Comparison of ENCODE assay signal across 20 cellular contexts in the genomic region with DNA sequence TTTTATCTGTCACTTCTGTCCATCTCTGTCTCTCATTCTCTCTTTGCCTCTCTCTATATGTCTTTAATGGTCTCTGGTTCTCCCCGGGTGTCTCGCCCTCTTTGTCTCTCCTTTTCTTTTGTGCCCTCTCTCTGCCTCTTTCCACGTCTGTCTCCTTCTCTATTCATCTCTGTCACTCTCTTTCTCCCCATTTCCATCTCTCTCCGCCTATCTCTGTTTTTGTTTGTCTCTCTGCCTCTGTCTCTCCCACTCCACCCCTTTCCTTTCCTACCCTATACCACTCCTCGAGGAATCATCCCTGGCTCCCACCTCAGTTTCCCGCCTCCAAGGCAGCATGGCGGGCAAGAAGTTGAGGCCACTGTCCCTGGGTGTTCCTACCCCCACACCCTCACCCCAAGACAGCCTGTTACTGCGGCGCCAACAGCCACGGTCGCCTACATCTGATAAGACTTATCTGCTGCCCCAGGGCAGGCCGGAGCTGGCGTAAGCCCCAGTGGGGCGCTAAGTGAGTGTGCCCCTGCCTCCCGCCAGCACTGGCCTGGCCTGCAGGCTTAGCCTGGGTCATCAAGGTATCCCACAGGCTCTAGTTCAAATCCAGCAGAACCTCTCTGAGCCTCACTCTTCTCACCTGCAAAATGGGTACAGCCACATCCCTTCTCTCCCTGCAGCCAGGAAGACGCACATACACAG. TPM values are rescaled to one million over a fixed set of nuclear protein-coding genes. Genes with fewer than 3 reads are reported as not detected.
DNase-seq lines count a peak whose midpoint lies in the region; ATAC-seq, FAIRE-seq and TF ChIP-seq lines count a peak whose summit lies in the region.
"Had no signal": no experiment of that assay in that cellular context is flagged by ENCODE, and none has a peak within 500 bp of the region (broad histone marks: within the 10 kb centered on the region; RNA-seq: fewer than 3 reads in every experiment).

No MANE protein-coding gene starts in this region.

- H3K23ac ChIP-seq in IMR-90 (ENCODE audit: low read depth, low read length) (no peak overlapping the region), H1 (ENCODE audit: insufficient read length) (no peak overlapping the region)

- H2AK5ac ChIP-seq in IMR-90 (ENCODE audit: low read depth, low read length) (no peak overlapping the region), H1 (ENCODE audit: low read depth, low read length) (no peak overlapping the region)

- no peaks in the 10 kb centered on the region for H3K9me3 ChIP-seq in IMR-90 (ENCODE audit: control insufficient read depth, insufficient read depth, low read length)
- H3K9me3 ChIP-seq in H1 (ENCODE audit: insufficient read depth in 2 of 2, low read depth in 1 of 2, low read length in 1 of 2) = no peaks in the 10 kb centered on the region
- H3K9me3 ChIP-seq in testis = no peaks in the 10 kb centered on the region
- H3K9me3 ChIP-seq: BLaER1 had no signal

- no peak overlapping the region for H2BK12ac ChIP-seq in H1 (ENCODE audit: low read depth, low read length)

- no peak overlapping the region for H3K4me3 ChIP-seq in IMR-90 (ENCODE audit: insufficient read depth, low read depth, low read length)
- H3K4me3 ChIP-seq in H1 (ENCODE audit: extremely low read depth in 1 of 4, insufficient read depth in 2 of 4, low read depth in 3 of 4, low read length in 4 of 4) = no peak overlapping the region
- H3K4me3 ChIP-seq in testis = no peak overlapping the region
- H3K4me3 ChIP-seq: BLaER1, GM12878, GM23338 had no signal

- no peak for ATAC-seq in IMR-90 (ENCODE audit: low read depth)
- ATAC-seq in GM19324 (IDR thresholded peaks at IDR 0.05; ENCODE audit: low FRiP score, unreplicated experiment) = no peak
- ATAC-seq: GM12878, GM23338 had no signal

- CTCF ChIA-PET in IMR-90 (lab: Yijun Ruan, JAX) (no interaction called here), H1 (lab: Charles Lee; ENCODE audit: partially characterized antibody) (interaction anchor here (0.6 kb wide), 1 partner anchor 1054 kb away, joined by 3 read pairs; no protein-coding TSS in a partner anchor)

- no TSS peak for BruUV-seq in IMR-90 (replicated peaks; lab: Mats Ljungman, UMichigan)

- TF ChIP-seq EP300 in H1 (IDR thresholded peaks at IDR 0.05; ENCODE audit: borderline replicate concordance in 1 of 2, low read depth in 2 of 2, low read length in 2 of 2) = no peak

- no peaks in the 10 kb centered on the region; the same call in 1 of the 2 replicates for H4K20me1 ChIP-seq in IMR-90 (ENCODE audit: insufficient read depth, low read length)
- no peaks in the 10 kb centered on the region for H4K20me1 ChIP-seq in H1 (replicated peaks in 1 of 2; ENCODE audit: control insufficient read depth in 1 of 2, insufficient read depth in 2 of 2, low read length in 2 of 2)
- H4K20me1 ChIP-seq: BLaER1 had no signal

- intact Hi-C loops in IMR-90 (cut with micrococcal nuclease) = no loop called here
- intact Hi-C loops in testis (cut with DNase I; ENCODE audit: low total_unique reads) = no loop called here

- no peaks in the 10 kb centered on the region for H3K79me1 ChIP-seq in IMR-90 (ENCODE audit: low read depth in 1 of 2, low read length in 2 of 2)
- H3K79me1 ChIP-seq in H1 (ENCODE audit: low read depth, low read length) = no peaks in the 10 kb centered on the region

- H3K18ac ChIP-seq in IMR-90 (ENCODE audit: low read depth, low read length) = no peak overlapping the region
- H3K18ac ChIP-seq in H1 (ENCODE audit: extremely low read depth, low read length) = no peak overlapping the region

- DNase-seq in CMK (ENCODE audit: low read depth) (peak; percentile 73), IMR-90 (no peak), H1 (ENCODE audit: low read depth in 1 of 2, low spot score in 2 of 2) (no peak), testis (no peak), glomerular visceral epithelial cell (ENCODE audit: extremely low spot score) (no peak)
- DNase-seq: CD4-positive, alpha-beta memory T cell; DMS53; EL; MV-4-11; NCI-H1694 treated with DMSO at 0.1 percent for 48 hours; NK-92 treated with Interleukin-12 subunit alpha and Interleukin-12 subunit beta, amount 100 ng/mL, for 24 hours; Right ventricle myocardium superior had no signal

- H2BK120ac ChIP-seq in IMR-90 (ENCODE audit: low read depth, low read length) (no peak overlapping the region), H1 (replicated peaks; ENCODE audit: low read depth, low read length) (no peak overlapping the region)

- H3K79me2 ChIP-seq in H1 (ENCODE audit: control insufficient read depth in 1 of 2, insufficient read depth in 2 of 2, low read length in 2 of 2) = no peaks in the 10 kb centered on the region

- H2BK5ac ChIP-seq in IMR-90 (ENCODE audit: low read depth, low read length, poor library complexity, severe bottlenecking) (no peak overlapping the region), H1 (ENCODE audit: low read depth, low read length) (no peak overlapping the region)

- H3K56ac ChIP-seq in IMR-90 (ENCODE audit: extremely low read depth, insufficient read depth, low read length) = no peak overlapping the region
- H3K56ac ChIP-seq in H1 (replicated peaks; ENCODE audit: insufficient read length, low read depth, low read length) = no peak overlapping the region

- no peak for TF ChIP-seq RAD21 in IMR-90 (IDR thresholded peaks at IDR 0.05; ENCODE audit: low read length)
- TF ChIP-seq RAD21 in H1 (IDR thresholded peaks at IDR 0.05 in 1 of 2, conservative IDR thresholded peaks at IDR 0.05 in 1 of 2; ENCODE audit: low read depth in 2 of 2, low read length in 2 of 2) = no peak

- TF ChIP-seq POLR2A in IMR-90 (IDR thresholded peaks at IDR 0.05; ENCODE audit: low read depth, low read length) = no peak
- no peak for TF ChIP-seq POLR2A in H1 (IDR thresholded peaks at IDR 0.05; ENCODE audit: control extremely low read depth in 1 of 2, low read depth in 2 of 2, low read length in 2 of 2)
- TF ChIP-seq POLR2A in testis (IDR thresholded peaks at IDR 0.05) = no peak

- in situ Hi-C loops in IMR-90 (cut with MboI; ENCODE audit: low sequenced_read_pairs) = no loop called here

- POLR2A ChIA-PET in IMR-90 (lab: Charles Lee; ENCODE audit: unreplicated experiment) (no interaction called here), H1 (lab: Charles Lee; ENCODE audit: partially characterized antibody) (no interaction called here)

- H3K4ac ChIP-seq in IMR-90 (ENCODE audit: low read depth, low read length) = no peak overlapping the region
- no peak overlapping the region for H3K4ac ChIP-seq in H1 (replicated peaks; ENCODE audit: insufficient read length, low read depth, low read length)

- H3K9ac ChIP-seq in IMR-90 (ENCODE audit: low read depth, low read length) (no peak overlapping the region), H1 (replicated peaks in 1 of 4; ENCODE audit: extremely low read depth in 1 of 4, low read depth in 3 of 4, low read length in 3 of 4) (no peak overlapping the region)
- H3K9ac ChIP-seq: BLaER1, KMS-11 had no signal

- dilution Hi-C loops in IMR-90 (cut with HindIII; ENCODE audit: low sequenced_read_pairs, unreplicated experiment) = no loop called here

- H3K14ac ChIP-seq in IMR-90 (replicated peaks; ENCODE audit: low read depth, low read length) = no peak overlapping the region
- H3K14ac ChIP-seq in H1 (ENCODE audit: insufficient read length) = no peak overlapping the region

- H2AFZ ChIP-seq in IMR-90 (replicated peaks; ENCODE audit: low read length, poor library complexity) (peak overlapping the region; percentile 58), H1 (ENCODE audit: low read length) (no peak overlapping the region)
- H2AFZ ChIP-seq: GM23338 had no signal

- H2BK15ac ChIP-seq in IMR-90 (ENCODE audit: low read depth, low read length) = no peak overlapping the region
- no peak overlapping the region for H2BK15ac ChIP-seq in H1 (ENCODE audit: low read length)

- H3K27me3 ChIP-seq in IMR-90 (ENCODE audit: control insufficient read depth, insufficient read depth, low read length) (peaks cover 22% of the 10 kb centered on the region), H1 (replicated peaks in 1 of 4; ENCODE audit: control insufficient read depth in 3 of 4, extremely low read depth in 1 of 4, insufficient read depth in 3 of 4, low read length in 3 of 4) (no peaks in the 10 kb centered on the region), testis (no peaks in the 10 kb centered on the region)

- TF ChIP-seq CTCF in IMR-90 (conservative IDR thresholded peaks at IDR 0.05; ENCODE audit: low read depth, low read length) = no peak
- TF ChIP-seq CTCF in H1 (IDR thresholded peaks at IDR 0.05; ENCODE audit: control extremely low read depth in 1 of 3, insufficient read depth in 1 of 3, low read depth in 1 of 3, low read length in 3 of 3) = no peak
- TF ChIP-seq CTCF in testis (IDR thresholded peaks at IDR 0.05) = no peak

- H4K91ac ChIP-seq in IMR-90 (ENCODE audit: insufficient read depth, low read depth, low read length) = no peak overlapping the region
- no peak overlapping the region for H4K91ac ChIP-seq in H1 (replicated peaks; ENCODE audit: insufficient read length, low read length)

- H2BK20ac ChIP-seq in IMR-90 (ENCODE audit: low read depth, low read length) (no peak overlapping the region), H1 (ENCODE audit: low read length) (no peak overlapping the region)

- no peak for FAIRE-seq in H1 (lab: Jason Lieb, UNC)
- FAIRE-seq: GM12878 had no signal

- no peaks in the 10 kb centered on the region for H3K9me1 ChIP-seq in IMR-90 (ENCODE audit: insufficient read depth, low read length)

- no peak overlapping the region for H2AK9ac ChIP-seq in IMR-90 (replicated peaks; ENCODE audit: low read depth, low read length, poor library complexity)

- no peak overlapping the region for H3K4me2 ChIP-seq in IMR-90 (ENCODE audit: low read depth, low read length)
- no peak overlapping the region for H3K4me2 ChIP-seq in H1 (ENCODE audit: insufficient read depth in 1 of 2, low read depth in 2 of 2, low read length in 2 of 2)
- H3K4me2 ChIP-seq: BLaER1, GM23338, KMS-11 had no signal

- H4K5ac ChIP-seq in IMR-90 (ENCODE audit: low read depth, low read length) (no peak overlapping the region), H1 (ENCODE audit: insufficient read length, low read depth, low read length) (no peak overlapping the region)

- WGBS in IMR-90 (ENCODE audit: extremely low coverage in 2 of 2, insufficient read length in 1 of 2), 2 experiments = 56% methylated on average over 12 of the region's 16 CpGs; no CpG with 5 or more reads in 1 of the 2 experiments
- 84% methylated on average over 13 of the region's 16 CpGs; no CpG with 5 or more reads in 1 of the 2 experiments for WGBS in H1 (ENCODE audit: extremely low coverage in 1 of 2, insufficient coverage in 1 of 2, insufficient read length in 1 of 2, insufficient replicate concordance in 2 of 2, low coverage in 1 of 2, low lambda C conversion rate in 2 of 2, missing lambda C conversion rate in 1 of 2), 2 experiments
- WGBS in testis, 2 donors = 82 to 91% methylated on average over 8 to 16 of the region's 16 CpGs

- H3K27ac ChIP-seq in IMR-90 (ENCODE audit: insufficient read depth, low read length) (no peak overlapping the region), H1 (ENCODE audit: low read depth, low read length) (no peak overlapping the region), testis (no peak overlapping the region)
- H3K27ac ChIP-seq: BLaER1, KMS-11 had no signal

- H3K4me1 ChIP-seq in IMR-90 (ENCODE audit: control insufficient read depth, insufficient read depth, low read length) (no peaks in the 10 kb centered on the region), H1 (replicated peaks in 1 of 4; ENCODE audit: control insufficient read depth in 3 of 4, insufficient read depth in 4 of 4, low read length in 3 of 4) (no peaks in the 10 kb centered on the region), testis (no peaks in the 10 kb centered on the region)
- H3K4me1 ChIP-seq: BLaER1 had no signal

- H3K36me3 ChIP-seq in IMR-90 (ENCODE audit: control insufficient read depth, insufficient read depth, low read length) = no peaks in the 10 kb centered on the region
- H3K36me3 ChIP-seq in H1 (ENCODE audit: control insufficient read depth in 2 of 4, insufficient read depth in 4 of 4, low read length in 3 of 4) = no peaks in the 10 kb centered on the region
- no peaks in the 10 kb centered on the region for H3K36me3 ChIP-seq in testis (ENCODE audit: low read depth, missing control alignments)
- H3K36me3 ChIP-seq: BLaER1 had no signal

- H4K8ac ChIP-seq in IMR-90 (ENCODE audit: low read depth in 2 of 2, low read length in 2 of 2) = no peak overlapping the region
- H4K8ac ChIP-seq in H1 (ENCODE audit: extremely low read depth, insufficient read depth, low read length) = no peak overlapping the region

- no peaks in the 10 kb centered on the region for H3K23me2 ChIP-seq in H1 (ENCODE audit: low read depth, low read length)

RNA-seq across cellular contexts. Expression of a gene that starts 0.7 kb away (rescaled TPM):
- total RNA-seq in IMR-90 (2012; rRNA removed) = not detected in 2 replicates
- not detected in 2 replicates for polyA plus RNA-seq in IMR-90 (2012; rRNA removed)
- not detected in 2 replicates for polyA plus RNA-seq in IMR-90 (2012; cell fraction: cytosol; rRNA removed)
- not detected in 2 replicates for polyA plus RNA-seq in IMR-90 (2012; cell fraction: nucleus; rRNA removed; ENCODE audit: low replicate concordance)
- total RNA-seq in H1 (2021; fragmentation: NEBNext Ultra II Directional; extraction: Animal tissue kit (Norgen Biotek cat#: 25700)) = not detected in 2 replicates
- 0.05 TPM in 2 replicates for polyA plus RNA-seq in H1 (2011; rRNA removed)
- 0.06 TPM for polyA plus RNA-seq in H1 (2011; cell fraction: cytosol; rRNA removed)
- polyA plus RNA-seq in H1 (2011; cell fraction: nucleus; rRNA removed) = not detected
- polyA plus RNA-seq in H1 (2012, experiment 1 of 2) = not detected in 4 replicates
- polyA plus RNA-seq in H1 (2012, experiment 2 of 2) = not detected
- not detected for polyA plus RNA-seq in H1 (2013, experiment 1 of 2)
- polyA plus RNA-seq in H1 (2013, experiment 2 of 2) = not detected
- not detected in 2 replicates for polyA minus RNA-seq in H1 (2011; rRNA and poly(A)+ RNA removed)
- not detected for polyA minus RNA-seq in H1 (2011; cell fraction: cytosol; rRNA and poly(A)+ RNA removed)
- polyA minus RNA-seq in H1 (2011; cell fraction: nucleus; rRNA and poly(A)+ RNA removed) = not detected
- under 1 TPM in 1 of 2 donors, not detected in 1; 0.24 TPM for total RNA-seq in testis
- 1.3 TPM for polyA plus RNA-seq in testis (ENCODE audit: insufficient read depth, low read depth, low replicate concordance)
- total RNA-seq: A673; CD4-positive, alpha-beta memory T cell; GM23338; NCI-H460; OCI-LY7 had no signal
- polyA plus RNA-seq: CD4-positive, alpha-beta memory T cell; GM23338 had no signal

RNA-seq across cellular contexts. Expression of a gene that starts 16.2 kb away (rescaled TPM):
- total RNA-seq in IMR-90 (2012; rRNA removed) = 14.7 and 16.8 TPM in 2 replicates
- 26.3 and 27.7 TPM in 2 replicates for polyA plus RNA-seq in IMR-90 (2012; rRNA removed)
- 8.5 and 8.9 TPM in 2 replicates for polyA plus RNA-seq in IMR-90 (2012; cell fraction: cytosol; rRNA removed)
- polyA plus RNA-seq in IMR-90 (2012; cell fraction: nucleus; rRNA removed; ENCODE audit: low replicate concordance) = 273 and 300 TPM in 2 replicates
- total RNA-seq in H1 (2021; fragmentation: NEBNext Ultra II Directional; extraction: Animal tissue kit (Norgen Biotek cat#: 25700)) = 46.4 and 51.8 TPM in 2 replicates
- 34.0 and 36.4 TPM in 2 replicates for polyA plus RNA-seq in H1 (2011; rRNA removed)
- 41.0 TPM for polyA plus RNA-seq in H1 (2011; cell fraction: cytosol; rRNA removed)
- polyA plus RNA-seq in H1 (2011; cell fraction: nucleus; rRNA removed) = 211 TPM
- 43.0 to 48.8 TPM (median 45.9 TPM) in 4 replicates for polyA plus RNA-seq in H1 (2012, experiment 1 of 2)
- polyA plus RNA-seq in H1 (2012, experiment 2 of 2) = 25.1 TPM
- 43.2 TPM for polyA plus RNA-seq in H1 (2013, experiment 1 of 2)
- 44.2 TPM for polyA plus RNA-seq in H1 (2013, experiment 2 of 2)
- 38.6 and 41.8 TPM in 2 replicates for polyA minus RNA-seq in H1 (2011; rRNA and poly(A)+ RNA removed)
- 27.8 TPM for polyA minus RNA-seq in H1 (2011; cell fraction: cytosol; rRNA and poly(A)+ RNA removed)
- polyA minus RNA-seq in H1 (2011; cell fraction: nucleus; rRNA and poly(A)+ RNA removed) = 54.1 TPM
- total RNA-seq in testis = 100 to 1,000 TPM; 223 to 269 TPM
- 147 TPM for polyA plus RNA-seq in testis (ENCODE audit: insufficient read depth, low read depth, low replicate concordance)

RNA-seq across cellular contexts. Expression of a gene that starts 24.1 kb away (rescaled TPM):
- total RNA-seq in IMR-90 (2012; rRNA removed) (not detected in 2 replicates), testis (not detected)
- polyA plus RNA-seq in IMR-90 (2012; rRNA removed) (not detected in 2 replicates), H1 (2011; rRNA removed) (0.18 and 0.35 TPM in 2 replicates), testis (ENCODE audit: insufficient read depth, low read depth, low replicate concordance) (0.83 TPM)
- not detected in 2 replicates for polyA plus RNA-seq in IMR-90 (2012; cell fraction: cytosol; rRNA removed)
- polyA plus RNA-seq in IMR-90 (2012; cell fraction: nucleus; rRNA removed; ENCODE audit: low replicate concordance) = not detected in 2 replicates
- total RNA-seq in H1 (2021; fragmentation: NEBNext Ultra II Directional; extraction: Animal tissue kit (Norgen Biotek cat#: 25700)) = not detected in 2 replicates
- polyA plus RNA-seq in H1 (2011; cell fraction: cytosol; rRNA removed) = not detected
- not detected for polyA plus RNA-seq in H1 (2011; cell fraction: nucleus; rRNA removed)
- 0.29 TPM in 1 of 4 replicates, not detected in the others for polyA plus RNA-seq in H1 (2012, experiment 1 of 2)
- polyA plus RNA-seq in H1 (2012, experiment 2 of 2) = not detected
- 0.14 TPM for polyA plus RNA-seq in H1 (2013, experiment 1 of 2)
- 0.35 TPM for polyA plus RNA-seq in H1 (2013, experiment 2 of 2)
- polyA minus RNA-seq in H1 (2011; rRNA and poly(A)+ RNA removed) = 0.51 TPM in 1 of 2 replicates, not detected in the other
- polyA minus RNA-seq in H1 (2011; cell fraction: cytosol; rRNA and poly(A)+ RNA removed) = not detected
- polyA minus RNA-seq in H1 (2011; cell fraction: nucleus; rRNA and poly(A)+ RNA removed) = not detected
- total RNA-seq: A673; CD4-positive, alpha-beta memory T cell; GM12878; GM23338; NCI-H460; OCI-LY7; Right ventricle myocardium superior had no signal
- polyA plus RNA-seq: CD4-positive, alpha-beta memory T cell; GM12878; GM23338 had no signal

RNA-seq across cellular contexts. Expression of a gene that starts 40.6 kb away (rescaled TPM):
- not detected in 2 replicates for total RNA-seq in IMR-90 (2012; rRNA removed)
- polyA plus RNA-seq in IMR-90 (2012; rRNA removed) = not detected in 2 replicates
- not detected in 2 replicates for polyA plus RNA-seq in IMR-90 (2012; cell fraction: cytosol; rRNA removed)
- polyA plus RNA-seq in IMR-90 (2012; cell fraction: nucleus; rRNA removed; ENCODE audit: low replicate concordance) = 0.14 and 0.58 TPM in 2 replicates
- total RNA-seq in H1 (2021; fragmentation: NEBNext Ultra II Directional; extraction: Animal tissue kit (Norgen Biotek cat#: 25700)) = not detected in 2 replicates
- 0.70 and 0.99 TPM in 2 replicates for polyA plus RNA-seq in H1 (2011; rRNA removed)
- 0.66 TPM for polyA plus RNA-seq in H1 (2011; cell fraction: cytosol; rRNA removed)
- polyA plus RNA-seq in H1 (2011; cell fraction: nucleus; rRNA removed) = 1.0 TPM
- 0.29 to 0.82 TPM (median 0.43 TPM) in 3 of 4 replicates, not detected in the other for polyA plus RNA-seq in H1 (2012, experiment 1 of 2)
- polyA plus RNA-seq in H1 (2012, experiment 2 of 2) = 0.28 TPM
- polyA plus RNA-seq in H1 (2013, experiment 1 of 2) = 0.08 TPM
- not detected for polyA plus RNA-seq in H1 (2013, experiment 2 of 2)
- not detected in 2 replicates for polyA minus RNA-seq in H1 (2011; rRNA and poly(A)+ RNA removed)
- polyA minus RNA-seq in H1 (2011; cell fraction: cytosol; rRNA and poly(A)+ RNA removed) = not detected
- polyA minus RNA-seq in H1 (2011; cell fraction: nucleus; rRNA and poly(A)+ RNA removed) = not detected
- 1 to 10 TPM; 1.4 to 2.0 TPM for total RNA-seq in testis
- polyA plus RNA-seq in testis (ENCODE audit: insufficient read depth, low read depth, low replicate concordance) = 0.76 TPM
- total RNA-seq: A673; CD4-positive, alpha-beta memory T cell; GM12878; Right ventricle myocardium superior had no signal
- polyA plus RNA-seq: CD4-positive, alpha-beta memory T cell; GM12878 had no signal

RNA-seq across cellular contexts. Expression of a gene that starts 49.7 kb away (rescaled TPM):
- total RNA-seq in IMR-90 (2012; rRNA removed) (not detected in 2 replicates), testis (10 to 100 TPM; 62.5 to 82.8 TPM)
- polyA plus RNA-seq in IMR-90 (2012; rRNA removed) (0.12 and 0.24 TPM in 2 replicates), H1 (2011; rRNA removed) (3.6 and 7.0 TPM in 2 replicates), testis (ENCODE audit: insufficient read depth, low read depth, low replicate concordance) (8.6 TPM)
- polyA plus RNA-seq in IMR-90 (2012; cell fraction: cytosol; rRNA removed) = 0.40 and 0.83 TPM in 2 replicates
- polyA plus RNA-seq in IMR-90 (2012; cell fraction: nucleus; rRNA removed; ENCODE audit: low replicate concordance) = 0.12 TPM in 1 of 2 replicates, not detected in the other
- total RNA-seq in H1 (2021; fragmentation: NEBNext Ultra II Directional; extraction: Animal tissue kit (Norgen Biotek cat#: 25700)) = 4.5 TPM in 2 replicates
- 2.4 TPM for polyA plus RNA-seq in H1 (2011; cell fraction: cytosol; rRNA removed)
- 3.7 TPM for polyA plus RNA-seq in H1 (2011; cell fraction: nucleus; rRNA removed)
- polyA plus RNA-seq in H1 (2012, experiment 1 of 2) = 2.0 to 5.7 TPM (median 4.6 TPM) in 4 replicates
- polyA plus RNA-seq in H1 (2012, experiment 2 of 2) = 3.3 TPM
- polyA plus RNA-seq in H1 (2013, experiment 1 of 2) = 7.9 TPM
- polyA plus RNA-seq in H1 (2013, experiment 2 of 2) = 7.3 TPM
- not detected in 2 replicates for polyA minus RNA-seq in H1 (2011; rRNA and poly(A)+ RNA removed)
- 1.1 TPM for polyA minus RNA-seq in H1 (2011; cell fraction: cytosol; rRNA and poly(A)+ RNA removed)
- polyA minus RNA-seq in H1 (2011; cell fraction: nucleus; rRNA and poly(A)+ RNA removed) = 2.3 TPM
- total RNA-seq: GM12878, OCI-LY7 had no signal
